In the genomic region with DNA sequence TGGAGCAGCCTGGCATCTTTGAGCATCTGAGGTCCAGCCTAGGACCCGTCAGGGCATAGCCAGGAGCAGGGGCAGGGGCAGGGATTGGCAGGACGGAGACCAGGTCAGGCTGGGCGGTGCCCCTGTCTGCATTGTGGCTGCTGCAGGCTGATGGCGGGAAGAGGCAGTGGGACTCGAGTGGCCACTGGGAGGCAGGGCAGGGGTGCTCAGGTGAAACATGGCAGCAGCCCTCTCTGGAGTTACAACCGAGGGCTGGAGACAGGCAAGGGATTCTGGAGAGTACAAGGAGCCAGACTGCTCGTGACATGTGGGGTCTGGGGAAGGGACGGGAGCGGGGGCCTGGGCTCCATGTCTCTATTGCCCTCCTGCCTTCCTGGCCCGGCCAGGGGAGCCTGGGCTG, we compare ENCODE assay signal across 12 cellular contexts.
DNase-seq lines count a peak whose midpoint lies in the region; FAIRE-seq and TF ChIP-seq lines count a peak whose summit lies in the region.
"Had no signal": no experiment of that assay in that cellular context is flagged by ENCODE, and none has a peak within 500 bp of the region (broad histone marks: within the 10 kb centered on the region; RNA-seq: fewer than 3 reads in every experiment).

No MANE protein-coding gene starts in this region.

- no peak overlapping the region for H2BK12ac ChIP-seq in neuronal stem cell (ENCODE audit: low read length)

- H3K9me3 Mint-ChIP-seq in CD8-positive, alpha-beta memory T cell, result peaks cover 0 to 11% (median 3%) of the 10 kb centered on the region in 5 donors
- peaks cover 4% of the 10 kb centered on the region for H3K9me3 Mint-ChIP-seq in mesothelial cell of epicardium

- TF ChIP-seq CTCF in bronchial epithelial cell (IDR thresholded peaks at IDR 0.05; ENCODE audit: insufficient read depth, low read length, severe bottlenecking) (peak; percentile 35), mesothelial cell of epicardium (IDR thresholded peaks at IDR 0.05; ENCODE audit: unreplicated experiment) (no peak)

- no peak overlapping the region for H3K14ac ChIP-seq in neuronal stem cell (ENCODE audit: low read length)

- H3K27me3 ChIP-seq in bronchial epithelial cell (ENCODE audit: control insufficient read depth, insufficient read depth, low read length) (peaks cover 7% of the 10 kb centered on the region), neuronal stem cell (ENCODE audit: control insufficient read depth in 3 of 3, insufficient read depth in 3 of 3, low read depth in 1 of 3, low read length in 3 of 3) (peaks cover 0 to 38% (median 0%) of the 10 kb centered on the region in 3 experiments)
- no peaks in the 10 kb centered on the region for H3K27me3 ChIP-seq in CD8-positive, alpha-beta memory T cell (ENCODE audit: insufficient read depth, low read length, poor library complexity, severe bottlenecking)

- H3K27ac ChIP-seq in neuronal stem cell (replicated peaks; ENCODE audit: low read length), result no peak overlapping the region
- H3K27ac ChIP-seq in CD8-positive, alpha-beta memory T cell (ENCODE audit: low read depth, low read length), result no peak overlapping the region

- H3K4me3 ChIP-seq in bronchial epithelial cell (ENCODE audit: low read depth, low read length) (no peak overlapping the region), neuronal stem cell (ENCODE audit: low read length in 2 of 2) (no peak overlapping the region)
- H3K4me3 ChIP-seq in CD8-positive, alpha-beta memory T cell (ENCODE audit: low read length), result no peak overlapping the region

- peaks cover 5 to 15% of the 10 kb centered on the region in 2 donors for H3K9me3 ChIP-seq in neuronal stem cell (replicated peaks in 1 of 2; ENCODE audit: control insufficient read depth in 2 of 2, insufficient read depth in 1 of 2, low read depth in 1 of 2, low read length in 2 of 2)
- H3K9me3 ChIP-seq in CD8-positive, alpha-beta memory T cell (ENCODE audit: low read length), result peaks cover 4% of the 10 kb centered on the region

- H3K4me2 ChIP-seq in neuronal stem cell (ENCODE audit: insufficient read depth, low read length, poor library complexity, severe bottlenecking), result no peak overlapping the region

- H3K36me3 Mint-ChIP-seq in CD8-positive, alpha-beta memory T cell, result no peaks in the 10 kb centered on the region
- H3K36me3 Mint-ChIP-seq in mesothelial cell of epicardium, result no peaks in the 10 kb centered on the region

- DNase-seq in NCI-H2196 (lab: John Stamatoyannopoulos, UW; ENCODE audit: unreplicated experiment) (peak; percentile 7), NCI-H2196 treated with DMSO at 0.1 percent for 48 hours (lab: John Stamatoyannopoulos, UW; ENCODE audit: unreplicated experiment) (no peak), NCI-H1092 (lab: John Stamatoyannopoulos, UW) (peak; percentile 17), bronchial epithelial cell (ENCODE audit: low read depth) (no peak), neuronal stem cell (ENCODE audit: low spot score) (no peak), NCI-H2227 (lab: John Stamatoyannopoulos, UW; ENCODE audit: unreplicated experiment) (no peak), mesothelial cell of epicardium (ENCODE audit: low spot score in 2 of 2, unreplicated experiment in 2 of 2) (no peak)
- no peak for DNase-seq in CD8-positive, alpha-beta memory T cell
- DNase-seq: naive B cell; NCI-H1105; stimulated activated CD4-positive, alpha-beta T cell treated with anti-CD3 and anti-CD28 coated beads, Interleukin-4, amount 100 ng/mL, for 1 hour had no signal

- H2BK120ac ChIP-seq in neuronal stem cell (ENCODE audit: low read depth, low read length), result no peak overlapping the region

- H3K4me1 ChIP-seq in neuronal stem cell (ENCODE audit: control insufficient read depth in 2 of 2, insufficient read depth in 1 of 2, low read depth in 1 of 2, low read length in 2 of 2), result peaks cover 17 to 20% of the 10 kb centered on the region in 2 donors
- peaks cover 14% of the 10 kb centered on the region for H3K4me1 ChIP-seq in CD8-positive, alpha-beta memory T cell (ENCODE audit: insufficient read depth, low read length)

- no peak overlapping the region for H3K4ac ChIP-seq in neuronal stem cell (ENCODE audit: low read length)

- peak overlapping the region; percentile 10 for H2BK5ac ChIP-seq in neuronal stem cell (ENCODE audit: low read length)

- H3K36me3 ChIP-seq in bronchial epithelial cell (ENCODE audit: control insufficient read depth, insufficient read depth, low read length) (no peaks in the 10 kb centered on the region), neuronal stem cell (replicated peaks in 1 of 2; ENCODE audit: control insufficient read depth in 2 of 2, insufficient read depth in 2 of 2, low read length in 2 of 2) (no peaks in the 10 kb centered on the region)
- no peaks in the 10 kb centered on the region for H3K36me3 ChIP-seq in CD8-positive, alpha-beta memory T cell (ENCODE audit: insufficient read depth, low read length)

- peak overlapping the region; percentile 3 for H3K23ac ChIP-seq in neuronal stem cell (ENCODE audit: low read depth, low read length, poor library complexity)

- CTCF ChIA-PET in CD8-positive, alpha-beta memory T cell (lab: Charles Lee), result no interaction called here

- H3K4me3 Mint-ChIP-seq in CD8-positive, alpha-beta memory T cell, result no peak overlapping the region
- H3K4me3 Mint-ChIP-seq in mesothelial cell of epicardium, result no peak overlapping the region
- H3K4me3 Mint-ChIP-seq: B cell, naive B cell had no signal

- H3K27me3 Mint-ChIP-seq in CD8-positive, alpha-beta memory T cell, result peaks cover 13 to 18% of the 10 kb centered on the region in 2 donors
- peaks cover 3% of the 10 kb centered on the region for H3K27me3 Mint-ChIP-seq in mesothelial cell of epicardium (ENCODE audit: low read depth)

- POLR2A ChIA-PET in CD8-positive, alpha-beta memory T cell (lab: Charles Lee), result no interaction called here

- peak overlapping the region; percentile 52 for H4K8ac ChIP-seq in neuronal stem cell (ENCODE audit: low read depth, low read length)

- peak overlapping the region in 2 of 8 donors; percentile 40 to 60 for H3K27ac Mint-ChIP-seq in CD8-positive, alpha-beta memory T cell
- no peak overlapping the region for H3K27ac Mint-ChIP-seq in mesothelial cell of epicardium
- H3K27ac Mint-ChIP-seq: B cell had no signal

- peak overlapping the region; percentile 70 for H3K18ac ChIP-seq in neuronal stem cell (ENCODE audit: low read length)

- WGBS in neuronal stem cell (ENCODE audit: extremely low coverage in 2 of 2, insufficient read length in 2 of 2, insufficient replicate concordance in 1 of 2), 2 donors, result no CpG with 5 or more reads among the region's 10 CpGs

- peak overlapping the region; percentile 38 for H3K9ac ChIP-seq in neuronal stem cell (ENCODE audit: low read depth, low read length, poor library complexity)

- H3K79me1 ChIP-seq in neuronal stem cell (ENCODE audit: low read depth, low read length), result no peaks in the 10 kb centered on the region

- no peak overlapping the region for H2AFZ ChIP-seq in neuronal stem cell (ENCODE audit: low read length)

- H3K4me1 Mint-ChIP-seq in CD8-positive, alpha-beta memory T cell, result peaks cover 20 to 25% (median 24%) of the 10 kb centered on the region in 3 donors
- H3K4me1 Mint-ChIP-seq in mesothelial cell of epicardium, result no peaks in the 10 kb centered on the region
- H3K4me1 Mint-ChIP-seq: B cell, naive B cell had no signal

- peak overlapping the region; percentile 27 for H2AK5ac ChIP-seq in neuronal stem cell (ENCODE audit: low read depth, low read length)

- no peak overlapping the region for H4K91ac ChIP-seq in neuronal stem cell (ENCODE audit: low read depth, low read length, poor library complexity)

- peak overlapping the region; percentile 38 for H2BK15ac ChIP-seq in neuronal stem cell (ENCODE audit: low read length)

- FAIRE-seq in bronchial epithelial cell (lab: Jason Lieb, UNC), result no peak

Comparison
In these comparisons a context has a peak if more than half of its experiments do, and no peak if none do; other contexts are left out.
1. DNase-seq: peak in NCI-H2196 (single experiment) and NCI-H1092 (single experiment); none in NCI-H2196 treated with DMSO at 0.1 percent for 48 hours (single experiment), bronchial epithelial cell (single experiment), neuronal stem cell (single experiment), CD8-positive, alpha-beta memory T cell (0 of 5), NCI-H2227 (single experiment) and mesothelial cell of epicardium (0 of 2).